In genomic region chr12:26188641-26189040, GRCh38 we compare ENCODE assay signal across 12 cellular contexts. TPM values are rescaled to one million over a fixed set of nuclear protein-coding genes. Genes with fewer than 3 reads are reported as not detected.
DNase-seq lines count a peak whose midpoint lies in the region; ATAC-seq, FAIRE-seq and TF ChIP-seq lines count a peak whose summit lies in the region.
"Had no signal": no experiment of that assay in that cellular context is flagged by ENCODE, and none has a peak within 500 bp of the region (broad histone marks: within the 10 kb centered on the region; RNA-seq: fewer than 3 reads in every experiment).

No MANE protein-coding gene starts in this region.

- H2AFZ ChIP-seq in PC-3 (ENCODE audit: low read length) = peak overlapping the region; percentile 46; the same call in 1 of the 2 replicates

- H3K36me3 ChIP-seq in PC-3 (ENCODE audit: low read depth, low read length) (no peaks in the 10 kb centered on the region), mucosa of descending colon (ENCODE audit: low read depth) (no peaks in the 10 kb centered on the region)

- BruUV-seq in PC-3 (replicated peaks; lab: Mats Ljungman, UMichigan) = no TSS peak

- CTCF ChIA-PET in PC-3 (lab: Charles Lee) = no interaction called here

- POLR2A ChIA-PET in PC-3 (lab: Charles Lee; ENCODE audit: unreplicated experiment) = no interaction called here

- no peaks in the 10 kb centered on the region for H3F3A ChIP-seq in PC-3 (ENCODE audit: low read length, unreplicated experiment)

- H3K27ac ChIP-seq in PC-3 (ENCODE audit: low read length) = peak overlapping the region; percentile 10

- TF ChIP-seq CTCF in PC-3 (conservative IDR thresholded peaks at IDR 0.05; ENCODE audit: low read depth, low read length) = no peak
- no peak for TF ChIP-seq CTCF in choroid plexus epithelial cell (conservative IDR thresholded peaks at IDR 0.05; ENCODE audit: low read depth, low read length)
- no peak for TF ChIP-seq CTCF in mucosa of descending colon (IDR thresholded peaks at IDR 0.05)

- ATAC-seq in PC-3 (no peak), mucosa of descending colon (peak; percentile 83)
- ATAC-seq: CD8-positive, alpha-beta T cell had no signal

- intact Hi-C loops in PC-3 (cut with micrococcal nuclease) = no loop called here
- intact Hi-C loops in mucosa of descending colon (cut with DNase I, micrococcal nuclease) = no loop called here

- H3K4me2 ChIP-seq in PC-3 (ENCODE audit: low read length) = 0 out of 2 replicates have a peak overlapping the region, but pooled peaks have one; percentile 6

- DNase-seq in PC-3 (no peak), choroid plexus epithelial cell (ENCODE audit: low read depth) (peak; percentile 47), mucosa of descending colon (no peak), HUDEP-2 (lab: John Stamatoyannopoulos, UW; ENCODE audit: unreplicated experiment in 76 of 76) (no peak), ecto neural progenitor cell (ENCODE audit: low spot score) (no peak), COR-L47 (lab: John Stamatoyannopoulos, UW) (no peak)
- no peak for DNase-seq in stimulated activated CD4-positive, alpha-beta T cell treated with anti-CD3 and anti-CD28 coated beads, Interleukin-1b, Interleukin-23, amount 100 ng/mL, for 48 hours
- DNase-seq: CD8-positive, alpha-beta T cell; NCI-H1417 treated with DMSO at 0.1 percent for 48 hours; NCI-H2029 treated with DMSO at 0.1 percent for 48 hours; NCI-H524 had no signal

- no peaks in the 10 kb centered on the region for H3K9me3 ChIP-seq in PC-3 (ENCODE audit: low read length)
- H3K9me3 ChIP-seq in mucosa of descending colon = no peaks in the 10 kb centered on the region

- H3K4me3 ChIP-seq in PC-3 (ENCODE audit: low read length) (no peak overlapping the region), choroid plexus epithelial cell (ENCODE audit: low read depth, low read length) (no peak overlapping the region), mucosa of descending colon (no peak overlapping the region)

- no peaks in the 10 kb centered on the region for H3K79me2 ChIP-seq in PC-3 (ENCODE audit: low read length)

- no peaks in the 10 kb centered on the region; the same call in 1 of the 2 replicates for H3K9me2 ChIP-seq in PC-3 (replicated peaks; ENCODE audit: low read length)

- H3K9ac ChIP-seq in PC-3 (ENCODE audit: low read length) = no peak overlapping the region

- FAIRE-seq in G401.6 (lab: Jason Lieb, UNC) = peak; percentile 58

- H4K20me1 ChIP-seq in PC-3 (ENCODE audit: low read length) = no peaks in the 10 kb centered on the region

- no peaks in the 10 kb centered on the region for H3K27me3 ChIP-seq in PC-3 (ENCODE audit: low read length)

- H3K4me1 ChIP-seq in PC-3 (ENCODE audit: insufficient read depth, low read length) (peaks cover 20% of the 10 kb centered on the region), mucosa of descending colon (ENCODE audit: low read depth) (no peaks in the 10 kb centered on the region)

RNA-seq across cellular contexts. Expression of gene SSPN, which starts 6.7 kb away (rescaled TPM):
- 11.2 and 11.9 TPM in 2 replicates for total RNA-seq in PC-3 (2014; rRNA removed)
- total RNA-seq in mucosa of descending colon = 10 to 100 TPM; 12.8 to 42.7 (median 19.0) TPM
- total RNA-seq: CD8-positive, alpha-beta T cell had no signal
